In genomic region chr3:50676031-50676705, GRCh38 we compare ENCODE assay signal across 15 cellular contexts. TPM values are rescaled to one million over a fixed set of nuclear protein-coding genes. Genes with fewer than 3 reads are reported as not detected.
A peak's percentile ranks its signal among the peaks of the same experiment; 100 is the strongest.
DNase-seq lines count a peak whose midpoint lies in the region; ATAC-seq and TF ChIP-seq lines count a peak whose summit lies in the region.
"Had no signal": no experiment of that assay in that cellular context is flagged by ENCODE, and none has a peak within 500 bp of the region (broad histone marks: within the 10 kb centered on the region; RNA-seq: fewer than 3 reads in every experiment).

No MANE protein-coding gene starts in this region.

- ATAC-seq in stimulated activated naive CD8-positive, alpha-beta T cell treated with anti-CD3 and anti-CD28 coated beads, Interleukin-15, Interleukin-2, amounts not matched to agents 100 U/mL and 50 U/mL, for 24 hours: no peak
- ATAC-seq in activated CD8-positive, alpha-beta T cell treated with anti-CD3 and anti-CD28 coated beads for 36 hours: no peak
- ATAC-seq in SK-N-SH treated with all-trans-retinoic acid at 6 μM for 48 hours (no peak), GM21528 (IDR thresholded peaks at IDR 0.05; ENCODE audit: low FRiP score, unreplicated experiment) (no peak), HG02678 (IDR thresholded peaks at IDR 0.05; ENCODE audit: unreplicated experiment) (no peak)

- no peak for TF ChIP-seq CTCF in activated CD8-positive, alpha-beta T cell treated with anti-CD3 and anti-CD28 coated beads for 36 hours (IDR thresholded peaks at IDR 0.05)
- TF ChIP-seq CTCF in right atrium auricular region (IDR thresholded peaks at IDR 0.05): no peak

- H3K36me3 Mint-ChIP-seq in stimulated activated naive CD8-positive, alpha-beta T cell treated with anti-CD3 and anti-CD28 coated beads, Interleukin-15, Interleukin-2, amounts not matched to agents 100 ng/mL and 50 ng/mL, for 24 hours (ENCODE audit: low read depth): no peaks in the 10 kb centered on the region
- no peaks in the 10 kb centered on the region for H3K36me3 Mint-ChIP-seq in activated CD8-positive, alpha-beta T cell treated with anti-CD3 and anti-CD28 coated beads for 36 hours (ENCODE audit: low read depth)

- H3K36me3 ChIP-seq in iPS-15b (ENCODE audit: control insufficient read depth, insufficient read depth, low read length): no peaks in the 10 kb centered on the region
- no peaks in the 10 kb centered on the region for H3K36me3 ChIP-seq in right atrium auricular region
- H3K36me3 ChIP-seq: WERI-Rb-1 had no signal

- CTCF ChIA-PET in activated CD8-positive, alpha-beta T cell treated with anti-CD3 and anti-CD28 coated beads for 36 hours (lab: Charles Lee): interaction anchor here (0.9 to 2.6 kb wide), 20 partner anchors 10 to 696 kb away, joined by 3 to 14 read pairs (median 3); partner anchors contain the start of gene MAPKAPK3

- H3K9me3 ChIP-seq in iPS-15b (ENCODE audit: control insufficient read depth, insufficient read depth, low read length) (no peaks in the 10 kb centered on the region), right atrium auricular region (no peaks in the 10 kb centered on the region)

- H3K4me1 Mint-ChIP-seq in stimulated activated naive CD8-positive, alpha-beta T cell treated with anti-CD3 and anti-CD28 coated beads, Interleukin-15, Interleukin-2, amounts not matched to agents 100 ng/mL and 50 ng/mL, for 24 hours (ENCODE audit: low read depth): peaks cover 19% of the 10 kb centered on the region
- peaks cover 12% of the 10 kb centered on the region for H3K4me1 Mint-ChIP-seq in activated CD8-positive, alpha-beta T cell treated with anti-CD3 and anti-CD28 coated beads for 36 hours (ENCODE audit: low read depth)

- H3K4me3 ChIP-seq in iPS-15b (ENCODE audit: low read depth, low read length) (peak overlapping the region; percentile 61), right atrium auricular region (no peak overlapping the region)
- H3K4me3 ChIP-seq: SK-N-MC had no signal

- no peak for DNase-seq in stimulated activated naive CD8-positive, alpha-beta T cell treated with anti-CD3 and anti-CD28 coated beads, Interleukin-15, Interleukin-2, amounts not matched to agents 100 U/mL and 50 U/mL, for 24 hours
- no peak for DNase-seq in activated CD8-positive, alpha-beta T cell treated with anti-CD3 and anti-CD28 coated beads for 36 hours
- no peak for DNase-seq in right atrium auricular region (ENCODE audit: low spot score)
- DNase-seq: AML-193; GDM1; NCI-H1694 treated with DMSO at 0.1 percent for 48 hours; NK-92 treated with Interleukin-12 subunit alpha and Interleukin-12 subunit beta, amount 100 ng/mL, for 24 hours had no signal

- peaks cover 4% of the 10 kb centered on the region for H3K4me1 ChIP-seq in iPS-15b (ENCODE audit: control insufficient read depth, insufficient read depth, low read length)
- peaks cover 0 to 10% of the 10 kb centered on the region in 2 donors for H3K4me1 ChIP-seq in right atrium auricular region

- H3K9me3 Mint-ChIP-seq in stimulated activated naive CD8-positive, alpha-beta T cell treated with anti-CD3 and anti-CD28 coated beads, Interleukin-15, Interleukin-2, amounts not matched to agents 100 ng/mL and 50 ng/mL, for 24 hours: no peaks in the 10 kb centered on the region
- H3K9me3 Mint-ChIP-seq in activated CD8-positive, alpha-beta T cell treated with anti-CD3 and anti-CD28 coated beads for 36 hours: no peaks in the 10 kb centered on the region
- H3K9me3 Mint-ChIP-seq: stimulated activated naive CD8-positive, alpha-beta T cell treated with anti-CD3 and anti-CD28 coated beads, Interleukin-15, amount 100 ng/mL, for 72 hours had no signal

- H3K27me3 ChIP-seq in iPS-15b (ENCODE audit: control insufficient read depth, insufficient read depth, low read length) (peaks cover 27% of the 10 kb centered on the region), right atrium auricular region (peaks cover 0 to 7% of the 10 kb centered on the region in 2 donors)

- intact Hi-C loops in activated CD8-positive, alpha-beta T cell treated with anti-CD3 and anti-CD28 coated beads for 36 hours (cut with micrococcal nuclease): no loop called here

- peaks cover 55% of the 10 kb centered on the region for H3K27me3 Mint-ChIP-seq in stimulated activated naive CD8-positive, alpha-beta T cell treated with anti-CD3 and anti-CD28 coated beads, Interleukin-15, Interleukin-2, amounts not matched to agents 100 ng/mL and 50 ng/mL, for 24 hours
- peaks cover 33% of the 10 kb centered on the region for H3K27me3 Mint-ChIP-seq in activated CD8-positive, alpha-beta T cell treated with anti-CD3 and anti-CD28 coated beads for 36 hours

- H3K9ac ChIP-seq in iPS-15b (ENCODE audit: low read depth, low read length): no peak overlapping the region

- no peak overlapping the region for H3K27ac ChIP-seq in right atrium auricular region
- H3K27ac ChIP-seq: SK-N-MC, WERI-Rb-1 had no signal

- H3K4me3 Mint-ChIP-seq in stimulated activated naive CD8-positive, alpha-beta T cell treated with anti-CD3 and anti-CD28 coated beads, Interleukin-15, Interleukin-2, amounts not matched to agents 100 ng/mL and 50 ng/mL, for 24 hours: peak overlapping the region; percentile 84
- peak overlapping the region; percentile 45 for H3K4me3 Mint-ChIP-seq in activated CD8-positive, alpha-beta T cell treated with anti-CD3 and anti-CD28 coated beads for 36 hours

- POLR2A ChIA-PET in activated CD8-positive, alpha-beta T cell treated with anti-CD3 and anti-CD28 coated beads for 36 hours (lab: Charles Lee): interaction anchor here (0.9 to 4.3 kb wide), 4 partner anchors 15 to 60 kb away, joined by 3 to 19 read pairs (median 4); partner anchors contain the start of gene MAPKAPK3

- no peak overlapping the region for H3K27ac Mint-ChIP-seq in stimulated activated naive CD8-positive, alpha-beta T cell treated with anti-CD3 and anti-CD28 coated beads, Interleukin-15, Interleukin-2, amounts not matched to agents 100 ng/mL and 50 ng/mL, for 24 hours
- H3K27ac Mint-ChIP-seq in activated CD8-positive, alpha-beta T cell treated with anti-CD3 and anti-CD28 coated beads for 36 hours: no peak overlapping the region

TF ChIP-seq in SK-N-SH treated with all-trans-retinoic acid at 6 μM for 48 hours, 23 proteins besides CTCF, POLR2A, EP300 and RAD21 (continues in another document):
- TF ChIP-seq ZFP3 (CRISPR knock-in tag; IDR thresholded peaks at IDR 0.05) (no peak), ZNF70 (CRISPR knock-in tag; IDR thresholded peaks at IDR 0.05) (no peak), POU6F1 (CRISPR knock-in tag; IDR thresholded peaks at IDR 0.05; ENCODE audit: borderline replicate concordance, low read depth) (no peak), ESRRG (CRISPR knock-in tag; IDR thresholded peaks at IDR 0.05) (no peak), OSR1 (CRISPR knock-in tag; IDR thresholded peaks at IDR 0.05) (no peak), CSDC2 (CRISPR knock-in tag; IDR thresholded peaks at IDR 0.05) (no peak), BACH2 (CRISPR knock-in tag; IDR thresholded peaks at IDR 0.05; ENCODE audit: borderline replicate concordance) (no peak), ZC3H10 (CRISPR knock-in tag; IDR thresholded peaks at IDR 0.05) (no peak), ARNTL (CRISPR knock-in tag; IDR thresholded peaks at IDR 0.05; ENCODE audit: borderline replicate concordance, low read depth) (no peak), RARB (CRISPR knock-in tag; IDR thresholded peaks at IDR 0.05) (no peak)
- TF ChIP-seq, protein P1, sequence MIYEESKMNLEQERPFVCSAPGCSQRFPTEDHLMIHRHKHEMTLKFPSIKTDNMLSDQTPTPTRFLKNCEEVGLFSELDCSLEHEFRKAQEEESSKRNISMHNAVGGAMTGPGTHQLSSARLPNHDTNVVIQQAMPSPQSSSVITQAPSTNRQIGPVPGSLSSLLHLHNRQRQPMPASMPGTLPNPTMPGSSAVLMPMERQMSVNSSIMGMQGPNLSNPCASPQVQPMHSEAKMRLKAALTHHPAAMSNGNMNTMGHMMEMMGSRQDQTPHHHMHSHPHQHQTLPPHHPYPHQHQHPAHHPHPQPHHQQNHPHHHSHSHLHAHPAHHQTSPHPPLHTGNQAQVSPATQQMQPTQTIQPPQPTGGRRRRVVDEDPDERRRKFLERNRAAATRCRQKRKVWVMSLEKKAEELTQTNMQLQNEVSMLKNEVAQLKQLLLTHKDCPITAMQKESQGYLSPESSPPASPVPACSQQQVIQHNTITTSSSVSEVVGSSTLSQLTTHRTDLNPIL (CRISPR knock-in tag; IDR thresholded peaks at IDR 0.05; ENCODE audit: low read depth): no peak

RNA-seq across cellular contexts. Expression of gene DOCK3, which starts 1.4 kb away (rescaled TPM):
- total RNA-seq in activated CD8-positive, alpha-beta T cell treated with anti-CD3 and anti-CD28 coated beads for 36 hours: 1 to 10 TPM; 3.6 to 4.2 TPM
- 1 to 10 TPM; 2.7 to 4.6 TPM for total RNA-seq in right atrium auricular region

RNA-seq across cellular contexts. Expression of gene MAPKAPK3, which starts 59.2 kb away (rescaled TPM):
- total RNA-seq in activated CD8-positive, alpha-beta T cell treated with anti-CD3 and anti-CD28 coated beads for 36 hours: 100 to 1,000 TPM; 204 to 205 TPM
- total RNA-seq in right atrium auricular region: 100 to 1,000 TPM; 148 to 187 TPM
